ENCODE assay signal across 27 cellular contexts in genomic region chr4:11158971-11159370, GRCh38.
"Had no signal": no experiment of that assay in that cellular context is flagged by ENCODE, and none has a peak within 500 bp of the region (broad histone marks: within the 10 kb centered on the region; RNA-seq: fewer than 3 reads in every experiment).

No MANE protein-coding gene starts in this region.

- H3K4me1 ChIP-seq: colonic mucosa, lower lobe of right lung, psoas muscle, tibial artery had no signal

- H3K4me3 Mint-ChIP-seq: dendritic cell treated with granulocyte-macrophage colony-stimulating factor and Interleukin-4, amounts not matched to agents 40 ng/mL and 50 ng/mL, for 4 days; endodermal cell; immature natural killer cell; memory B cell; natural killer cell; stimulated activated memory B cell treated with anti-CD40 and anti-IgM and Interleukin-4, amounts not matched to agents 10 μg/mL and 1 μg/mL and 100 μg/mL, for 72 hours; type B pancreatic cell had no signal

- DNase-seq: colonic mucosa; effector CD8-positive, alpha-beta T cell; endodermal cell; foreskin melanocyte; immature natural killer cell; islet precursor cell; kidney glomerular epithelial cell; left ventricle myocardium superior; lower lobe of right lung; natural killer cell; occipital lobe; ovary; posterior cingulate gyrus; psoas muscle; right cardiac atrium; sigmoid colon; stimulated activated CD4-positive, alpha-beta T cell treated with anti-CD3 and anti-CD28 coated beads, Interleukin-4, amount 100 ng/mL, for 4 hours; stimulated activated naive CD8-positive, alpha-beta T cell treated with anti-CD3 and anti-CD28 coated beads, Interleukin-15, Interleukin-2, amounts not matched to agents 100 U/mL and 50 U/mL, for 24 hours; substantia nigra; testis; tibial artery had no signal

- H3K9me3 Mint-ChIP-seq: memory B cell had no signal

- ATAC-seq: esophagus mucosa; left ventricle myocardium superior; lower lobe of right lung; natural killer cell; psoas muscle; right cardiac atrium; stimulated activated memory B cell treated with anti-CD40 and anti-IgM and Interleukin-4, amounts not matched to agents 10 μg/mL and 1 μg/mL and 100 μg/mL, for 72 hours; stimulated activated naive CD8-positive, alpha-beta T cell treated with anti-CD3 and anti-CD28 coated beads, Interleukin-15, Interleukin-2, amounts not matched to agents 100 U/mL and 50 U/mL, for 24 hours had no signal

- H3K4me1 Mint-ChIP-seq: immature natural killer cell; natural killer cell; stimulated activated memory B cell treated with anti-CD40 and anti-IgM and Interleukin-4, amounts not matched to agents 10 μg/mL and 1 μg/mL and 100 μg/mL, for 72 hours had no signal

- H3K4me3 ChIP-seq: colonic mucosa, lower lobe of right lung, ovary, psoas muscle, sigmoid colon, testis, tibial artery had no signal

- H3K27me3 ChIP-seq: colonic mucosa, ovary, sigmoid colon, testis, tibial artery had no signal

- H3K27ac Mint-ChIP-seq: dendritic cell treated with granulocyte-macrophage colony-stimulating factor and Interleukin-4, amounts not matched to agents 40 ng/mL and 50 ng/mL, for 4 days; endodermal cell; immature natural killer cell; memory B cell; natural killer cell; stimulated activated memory B cell treated with anti-CD40 and anti-IgM and Interleukin-4, amounts not matched to agents 10 μg/mL and 1 μg/mL and 100 μg/mL, for 72 hours; type B pancreatic cell had no signal

- H3K36me3 ChIP-seq: colonic mucosa, lower lobe of right lung, ovary, sigmoid colon, tibial artery had no signal

- H3K27me3 Mint-ChIP-seq: dendritic cell treated with granulocyte-macrophage colony-stimulating factor and Interleukin-4, amounts not matched to agents 40 ng/mL and 50 ng/mL, for 4 days; stimulated activated memory B cell treated with anti-CD40 and anti-IgM and Interleukin-4, amounts not matched to agents 10 μg/mL and 1 μg/mL and 100 μg/mL, for 72 hours; type B pancreatic cell had no signal

- H3K27ac ChIP-seq: colonic mucosa, epithelial cell of prostate, lower lobe of right lung, ovary, psoas muscle, sigmoid colon, testis, tibial artery had no signal

- H3K36me3 Mint-ChIP-seq: immature natural killer cell; memory B cell; natural killer cell; stimulated activated memory B cell treated with anti-CD40 and anti-IgM and Interleukin-4, amounts not matched to agents 10 μg/mL and 1 μg/mL and 100 μg/mL, for 72 hours; type B pancreatic cell had no signal

- H3K9me3 ChIP-seq: colonic mucosa, lower lobe of right lung, ovary, psoas muscle, sigmoid colon, testis, tibial artery had no signal
